ENCODE assay signal across 10 cellular contexts in genomic region chr3:65951836-65952505, GRCh38.
DNase-seq lines count a peak whose midpoint lies in the region; ATAC-seq and TF ChIP-seq lines count a peak whose summit lies in the region.
"Had no signal": no experiment of that assay in that cellular context is flagged by ENCODE, and none has a peak within 500 bp of the region (broad histone marks: within the 10 kb centered on the region; RNA-seq: fewer than 3 reads in every experiment).

No MANE protein-coding gene starts in this region.

- TF ChIP-seq CTCF in epithelial cell of esophagus (IDR thresholded peaks at IDR 0.05; ENCODE audit: insufficient read depth, low read depth, low read length, missing control alignments) (no peak), progenitor cell of endocrine pancreas (IDR thresholded peaks at IDR 0.05; ENCODE audit: unreplicated experiment) (no peak)

- H3K4me3 ChIP-seq in epithelial cell of esophagus (ENCODE audit: low read length), result no peak overlapping the region

- H3K4me1 Mint-ChIP-seq in progenitor cell of endocrine pancreas (ENCODE audit: low read depth), result peaks cover 76% of the 10 kb centered on the region

- H3K27ac Mint-ChIP-seq in progenitor cell of endocrine pancreas, result peak overlapping the region; percentile 100
- H3K27ac Mint-ChIP-seq: CD8-positive, alpha-beta T cell had no signal

- H3K4me3 Mint-ChIP-seq in progenitor cell of endocrine pancreas (ENCODE audit: low read depth), result no peak overlapping the region
- H3K4me3 Mint-ChIP-seq: CD8-positive, alpha-beta T cell had no signal

- ATAC-seq in GM18861 (IDR thresholded peaks at IDR 0.05; ENCODE audit: unreplicated experiment), result no peak
- ATAC-seq: CD8-positive, alpha-beta T cell had no signal

- H3K27me3 Mint-ChIP-seq in progenitor cell of endocrine pancreas, result no peaks in the 10 kb centered on the region

- peaks cover 1% of the 10 kb centered on the region for H3K36me3 Mint-ChIP-seq in progenitor cell of endocrine pancreas (ENCODE audit: insufficient read depth)
- H3K36me3 Mint-ChIP-seq: CD8-positive, alpha-beta T cell had no signal

- no peaks in the 10 kb centered on the region for H3K9me3 Mint-ChIP-seq in progenitor cell of endocrine pancreas (ENCODE audit: low read depth)
- H3K9me3 Mint-ChIP-seq: CD8-positive, alpha-beta T cell had no signal

- DNase-seq in EL, result peak; percentile 69
- DNase-seq in NOMO-1 treated with DMSO at 0.1 percent for 48 hours (lab: John Stamatoyannopoulos, UW; ENCODE audit: unreplicated experiment), result peak; percentile 63
- peak; percentile 10 for DNase-seq in epithelial cell of esophagus (ENCODE audit: low read depth)
- DNase-seq in progenitor cell of endocrine pancreas (ENCODE audit: low spot score, unreplicated experiment), result no peak
- DNase-seq in cerebellar nuclear complex (lab: John Stamatoyannopoulos, UW), result no peak
- no peak for DNase-seq in foreskin melanocyte
- DNase-seq in AG08396 (ENCODE audit: low spot score), result no peak
- DNase-seq: CD8-positive, alpha-beta T cell; NCI-H524 treated with DMSO at 0.1 percent for 48 hours had no signal

Comparison
In these comparisons a context has a peak if more than half of its experiments do, and no peak if none do; other contexts are left out.
1. DNase-seq: peak in EL (single experiment), NOMO-1 treated with DMSO at 0.1 percent for 48 hours (single experiment) and epithelial cell of esophagus (single experiment); none in progenitor cell of endocrine pancreas (single experiment), cerebellar nuclear complex (0 of 2), foreskin melanocyte (single experiment) and AG08396 (single experiment).